ENCODE assay signal across 1 cellular context in the genomic region with DNA sequence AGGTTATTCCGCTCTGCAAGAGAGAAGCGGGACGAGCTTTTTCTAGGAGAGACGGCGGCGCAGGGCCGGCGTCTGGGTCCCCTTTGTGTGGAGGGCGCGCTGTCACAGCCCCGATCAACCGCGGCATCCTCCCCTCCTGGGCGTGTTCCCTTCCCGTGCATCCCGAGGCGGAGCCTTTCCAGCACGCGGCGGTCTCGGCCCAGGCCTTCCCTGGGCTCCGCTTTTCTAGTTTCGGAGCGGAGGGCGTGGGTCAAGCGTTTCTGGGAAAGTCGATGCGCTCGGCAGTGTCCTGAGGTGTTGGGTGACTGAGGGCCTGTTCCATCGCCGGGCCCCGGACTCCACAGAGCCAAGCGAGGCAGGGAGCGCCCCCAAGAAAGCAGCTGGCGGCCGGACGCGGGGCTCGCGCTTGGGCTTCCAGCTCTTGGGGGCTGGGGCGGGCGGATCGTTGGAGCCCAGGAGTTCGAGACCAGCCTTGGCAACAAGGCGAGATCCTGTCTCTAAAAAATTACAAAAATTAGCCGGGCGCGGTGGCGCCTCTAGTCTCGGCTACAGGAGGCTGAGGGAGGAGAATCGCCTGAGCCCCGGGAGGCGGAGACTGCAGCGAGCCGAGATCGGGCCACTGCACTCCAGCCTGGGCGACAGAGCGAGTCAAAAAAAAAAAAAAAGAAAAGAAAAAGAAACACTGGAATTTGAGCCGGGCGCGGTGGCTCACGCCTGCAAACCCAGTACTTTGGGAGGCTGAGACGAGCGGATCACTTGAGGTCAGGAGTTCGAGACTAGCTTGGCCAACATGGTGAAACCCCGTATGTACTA.
TF ChIP-seq lines count a peak whose summit lies in the region.

No MANE protein-coding gene starts in this region.

TF ChIP-seq in K562, 482 proteins besides CTCF, POLR2A, EP300 and RAD21 (continued from another document and continues in another):
- TF ChIP-seq, protein P1, sequence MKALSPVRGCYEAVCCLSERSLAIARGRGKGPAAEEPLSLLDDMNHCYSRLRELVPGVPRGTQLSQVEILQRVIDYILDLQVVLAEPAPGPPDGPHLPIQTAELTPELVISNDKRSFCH (CRISPR knock-in tag; IDR thresholded peaks at IDR 0.05) = no peak
- TF ChIP-seq, protein P1 (tag; IDR thresholded peaks at IDR 0.05) = 0 out of 2 replicates have a peak, but pooled peaks have one; percentile 16
- TF ChIP-seq, protein P2, sequence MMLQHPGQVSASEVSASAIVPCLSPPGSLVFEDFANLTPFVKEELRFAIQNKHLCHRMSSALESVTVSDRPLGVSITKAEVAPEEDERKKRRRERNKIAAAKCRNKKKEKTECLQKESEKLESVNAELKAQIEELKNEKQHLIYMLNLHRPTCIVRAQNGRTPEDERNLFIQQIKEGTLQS (IDR thresholded peaks at IDR 0.05) = no peak
- TF ChIP-seq, protein P2 (CRISPR knock-in tag; conservative IDR thresholded peaks at IDR 0.05) = 0 out of 2 replicates have a peak, but pooled peaks have one; percentile 42
- TF ChIP-seq TEAD1 (CRISPR knock-in tag; IDR thresholded peaks at IDR 0.05) (no peak), SP1 (CRISPR knock-in tag; IDR thresholded peaks at IDR 0.05) (no peak), NFRKB (IDR thresholded peaks at IDR 0.05; ENCODE audit: low read depth) (0 out of 2 replicates have a peak, but pooled peaks have one; percentile 65), TBP (optimal IDR thresholded peaks at IDR 0.05; ENCODE audit: low read depth, low read length) (peak; percentile 5), ZBTB1 (CRISPR knock-in tag; IDR thresholded peaks at IDR 0.05; ENCODE audit: borderline replicate concordance, low read depth) (peak; percentile 45; the same call in 1 of the 2 replicates), ZNF23 (CRISPR knock-in tag; IDR thresholded peaks at IDR 0.05) (no peak), ASH1L (IDR thresholded peaks at IDR 0.05; ENCODE audit: borderline replicate concordance, low read depth, partially characterized antibody) (no peak), TEAD4 (IDR thresholded peaks at IDR 0.05; ENCODE audit: low read length) (no peak), TEAD4 (CRISPR knock-in tag; IDR thresholded peaks at IDR 0.05; ENCODE audit: borderline replicate concordance) (peak; percentile 90; the same call in 1 of the 2 replicates), ZFP1 (CRISPR knock-in tag; IDR thresholded peaks at IDR 0.05) (no peak), CXXC5 (CRISPR knock-in tag; IDR thresholded peaks at IDR 0.05) (peak; percentile 78), JUN (IDR thresholded peaks at IDR 0.05; ENCODE audit: borderline replicate concordance, low read depth, low read length) (0 out of 2 replicates have a peak, but pooled peaks have one; percentile 4), JUN (CRISPR knock-in tag; IDR thresholded peaks at IDR 0.05; ENCODE audit: borderline replicate concordance) (no peak), HDAC2 (IDR thresholded peaks at IDR 0.05) (peak; percentile 43; the same call in 1 of the 2 replicates), ZFPM2 (CRISPR knock-in tag; IDR thresholded peaks at IDR 0.05) (peak; percentile 67; the same call in 1 of the 2 replicates), RBFOX2 (IDR thresholded peaks at IDR 0.05; ENCODE audit: low read depth, low read length) (peak; percentile 78), L3MBTL2 (IDR thresholded peaks at IDR 0.05) (peak; percentile 98), FOSL1 (tag; conservative IDR thresholded peaks at IDR 0.05) (0 out of 2 replicates have a peak, but pooled peaks have one; percentile 11), CBX3 (IDR thresholded peaks at IDR 0.05; ENCODE audit: borderline replicate concordance in 1 of 2, low read length in 2 of 2) (no peak)
- TF ChIP-seq, protein P3, sequence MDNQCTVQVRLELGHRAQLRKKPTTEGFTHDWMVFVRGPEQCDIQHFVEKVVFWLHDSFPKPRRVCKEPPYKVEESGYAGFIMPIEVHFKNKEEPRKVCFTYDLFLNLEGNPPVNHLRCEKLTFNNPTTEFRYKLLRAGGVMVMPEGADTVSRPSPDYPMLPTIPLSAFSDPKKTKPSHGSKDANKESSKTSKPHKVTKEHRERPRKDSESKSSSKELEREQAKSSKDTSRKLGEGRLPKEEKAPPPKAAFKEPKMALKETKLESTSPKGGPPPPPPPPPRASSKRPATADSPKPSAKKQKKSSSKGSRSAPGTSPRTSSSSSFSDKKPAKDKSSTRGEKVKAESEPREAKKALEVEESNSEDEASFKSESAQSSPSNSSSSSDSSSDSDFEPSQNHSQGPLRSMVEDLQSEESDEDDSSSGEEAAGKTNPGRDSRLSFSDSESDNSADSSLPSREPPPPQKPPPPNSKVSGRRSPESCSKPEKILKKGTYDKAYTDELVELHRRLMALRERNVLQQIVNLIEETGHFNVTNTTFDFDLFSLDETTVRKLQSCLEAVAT (IDR thresholded peaks at IDR 0.05) = no peak
- TF ChIP-seq, protein P4, sequence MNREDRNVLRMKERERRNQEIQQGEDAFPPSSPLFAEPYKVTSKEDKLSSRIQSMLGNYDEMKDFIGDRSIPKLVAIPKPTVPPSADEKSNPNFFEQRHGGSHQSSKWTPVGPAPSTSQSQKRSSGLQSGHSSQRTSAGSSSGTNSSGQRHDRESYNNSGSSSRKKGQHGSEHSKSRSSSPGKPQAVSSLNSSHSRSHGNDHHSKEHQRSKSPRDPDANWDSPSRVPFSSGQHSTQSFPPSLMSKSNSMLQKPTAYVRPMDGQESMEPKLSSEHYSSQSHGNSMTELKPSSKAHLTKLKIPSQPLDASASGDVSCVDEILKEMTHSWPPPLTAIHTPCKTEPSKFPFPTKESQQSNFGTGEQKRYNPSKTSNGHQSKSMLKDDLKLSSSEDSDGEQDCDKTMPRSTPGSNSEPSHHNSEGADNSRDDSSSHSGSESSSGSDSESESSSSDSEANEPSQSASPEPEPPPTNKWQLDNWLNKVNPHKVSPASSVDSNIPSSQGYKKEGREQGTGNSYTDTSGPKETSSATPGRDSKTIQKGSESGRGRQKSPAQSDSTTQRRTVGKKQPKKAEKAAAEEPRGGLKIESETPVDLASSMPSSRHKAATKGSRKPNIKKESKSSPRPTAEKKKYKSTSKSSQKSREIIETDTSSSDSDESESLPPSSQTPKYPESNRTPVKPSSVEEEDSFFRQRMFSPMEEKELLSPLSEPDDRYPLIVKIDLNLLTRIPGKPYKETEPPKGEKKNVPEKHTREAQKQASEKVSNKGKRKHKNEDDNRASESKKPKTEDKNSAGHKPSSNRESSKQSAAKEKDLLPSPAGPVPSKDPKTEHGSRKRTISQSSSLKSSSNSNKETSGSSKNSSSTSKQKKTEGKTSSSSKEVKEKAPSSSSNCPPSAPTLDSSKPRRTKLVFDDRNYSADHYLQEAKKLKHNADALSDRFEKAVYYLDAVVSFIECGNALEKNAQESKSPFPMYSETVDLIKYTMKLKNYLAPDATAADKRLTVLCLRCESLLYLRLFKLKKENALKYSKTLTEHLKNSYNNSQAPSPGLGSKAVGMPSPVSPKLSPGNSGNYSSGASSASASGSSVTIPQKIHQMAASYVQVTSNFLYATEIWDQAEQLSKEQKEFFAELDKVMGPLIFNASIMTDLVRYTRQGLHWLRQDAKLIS (CRISPR knock-in tag; IDR thresholded peaks at IDR 0.05) = 0 out of 2 replicates have a peak, but pooled peaks have one; percentile 57
- TF ChIP-seq, protein P5, sequence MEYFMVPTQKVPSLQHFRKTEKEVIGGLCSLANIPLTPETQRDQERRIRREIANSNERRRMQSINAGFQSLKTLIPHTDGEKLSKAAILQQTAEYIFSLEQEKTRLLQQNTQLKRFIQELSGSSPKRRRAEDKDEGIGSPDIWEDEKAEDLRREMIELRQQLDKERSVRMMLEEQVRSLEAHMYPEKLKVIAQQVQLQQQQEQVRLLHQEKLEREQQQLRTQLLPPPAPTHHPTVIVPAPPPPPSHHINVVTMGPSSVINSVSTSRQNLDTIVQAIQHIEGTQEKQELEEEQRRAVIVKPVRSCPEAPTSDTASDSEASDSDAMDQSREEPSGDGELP (CRISPR knock-in tag; IDR thresholded peaks at IDR 0.05; ENCODE audit: borderline replicate concordance) = peak; percentile 35
- TF ChIP-seq, protein P6, sequence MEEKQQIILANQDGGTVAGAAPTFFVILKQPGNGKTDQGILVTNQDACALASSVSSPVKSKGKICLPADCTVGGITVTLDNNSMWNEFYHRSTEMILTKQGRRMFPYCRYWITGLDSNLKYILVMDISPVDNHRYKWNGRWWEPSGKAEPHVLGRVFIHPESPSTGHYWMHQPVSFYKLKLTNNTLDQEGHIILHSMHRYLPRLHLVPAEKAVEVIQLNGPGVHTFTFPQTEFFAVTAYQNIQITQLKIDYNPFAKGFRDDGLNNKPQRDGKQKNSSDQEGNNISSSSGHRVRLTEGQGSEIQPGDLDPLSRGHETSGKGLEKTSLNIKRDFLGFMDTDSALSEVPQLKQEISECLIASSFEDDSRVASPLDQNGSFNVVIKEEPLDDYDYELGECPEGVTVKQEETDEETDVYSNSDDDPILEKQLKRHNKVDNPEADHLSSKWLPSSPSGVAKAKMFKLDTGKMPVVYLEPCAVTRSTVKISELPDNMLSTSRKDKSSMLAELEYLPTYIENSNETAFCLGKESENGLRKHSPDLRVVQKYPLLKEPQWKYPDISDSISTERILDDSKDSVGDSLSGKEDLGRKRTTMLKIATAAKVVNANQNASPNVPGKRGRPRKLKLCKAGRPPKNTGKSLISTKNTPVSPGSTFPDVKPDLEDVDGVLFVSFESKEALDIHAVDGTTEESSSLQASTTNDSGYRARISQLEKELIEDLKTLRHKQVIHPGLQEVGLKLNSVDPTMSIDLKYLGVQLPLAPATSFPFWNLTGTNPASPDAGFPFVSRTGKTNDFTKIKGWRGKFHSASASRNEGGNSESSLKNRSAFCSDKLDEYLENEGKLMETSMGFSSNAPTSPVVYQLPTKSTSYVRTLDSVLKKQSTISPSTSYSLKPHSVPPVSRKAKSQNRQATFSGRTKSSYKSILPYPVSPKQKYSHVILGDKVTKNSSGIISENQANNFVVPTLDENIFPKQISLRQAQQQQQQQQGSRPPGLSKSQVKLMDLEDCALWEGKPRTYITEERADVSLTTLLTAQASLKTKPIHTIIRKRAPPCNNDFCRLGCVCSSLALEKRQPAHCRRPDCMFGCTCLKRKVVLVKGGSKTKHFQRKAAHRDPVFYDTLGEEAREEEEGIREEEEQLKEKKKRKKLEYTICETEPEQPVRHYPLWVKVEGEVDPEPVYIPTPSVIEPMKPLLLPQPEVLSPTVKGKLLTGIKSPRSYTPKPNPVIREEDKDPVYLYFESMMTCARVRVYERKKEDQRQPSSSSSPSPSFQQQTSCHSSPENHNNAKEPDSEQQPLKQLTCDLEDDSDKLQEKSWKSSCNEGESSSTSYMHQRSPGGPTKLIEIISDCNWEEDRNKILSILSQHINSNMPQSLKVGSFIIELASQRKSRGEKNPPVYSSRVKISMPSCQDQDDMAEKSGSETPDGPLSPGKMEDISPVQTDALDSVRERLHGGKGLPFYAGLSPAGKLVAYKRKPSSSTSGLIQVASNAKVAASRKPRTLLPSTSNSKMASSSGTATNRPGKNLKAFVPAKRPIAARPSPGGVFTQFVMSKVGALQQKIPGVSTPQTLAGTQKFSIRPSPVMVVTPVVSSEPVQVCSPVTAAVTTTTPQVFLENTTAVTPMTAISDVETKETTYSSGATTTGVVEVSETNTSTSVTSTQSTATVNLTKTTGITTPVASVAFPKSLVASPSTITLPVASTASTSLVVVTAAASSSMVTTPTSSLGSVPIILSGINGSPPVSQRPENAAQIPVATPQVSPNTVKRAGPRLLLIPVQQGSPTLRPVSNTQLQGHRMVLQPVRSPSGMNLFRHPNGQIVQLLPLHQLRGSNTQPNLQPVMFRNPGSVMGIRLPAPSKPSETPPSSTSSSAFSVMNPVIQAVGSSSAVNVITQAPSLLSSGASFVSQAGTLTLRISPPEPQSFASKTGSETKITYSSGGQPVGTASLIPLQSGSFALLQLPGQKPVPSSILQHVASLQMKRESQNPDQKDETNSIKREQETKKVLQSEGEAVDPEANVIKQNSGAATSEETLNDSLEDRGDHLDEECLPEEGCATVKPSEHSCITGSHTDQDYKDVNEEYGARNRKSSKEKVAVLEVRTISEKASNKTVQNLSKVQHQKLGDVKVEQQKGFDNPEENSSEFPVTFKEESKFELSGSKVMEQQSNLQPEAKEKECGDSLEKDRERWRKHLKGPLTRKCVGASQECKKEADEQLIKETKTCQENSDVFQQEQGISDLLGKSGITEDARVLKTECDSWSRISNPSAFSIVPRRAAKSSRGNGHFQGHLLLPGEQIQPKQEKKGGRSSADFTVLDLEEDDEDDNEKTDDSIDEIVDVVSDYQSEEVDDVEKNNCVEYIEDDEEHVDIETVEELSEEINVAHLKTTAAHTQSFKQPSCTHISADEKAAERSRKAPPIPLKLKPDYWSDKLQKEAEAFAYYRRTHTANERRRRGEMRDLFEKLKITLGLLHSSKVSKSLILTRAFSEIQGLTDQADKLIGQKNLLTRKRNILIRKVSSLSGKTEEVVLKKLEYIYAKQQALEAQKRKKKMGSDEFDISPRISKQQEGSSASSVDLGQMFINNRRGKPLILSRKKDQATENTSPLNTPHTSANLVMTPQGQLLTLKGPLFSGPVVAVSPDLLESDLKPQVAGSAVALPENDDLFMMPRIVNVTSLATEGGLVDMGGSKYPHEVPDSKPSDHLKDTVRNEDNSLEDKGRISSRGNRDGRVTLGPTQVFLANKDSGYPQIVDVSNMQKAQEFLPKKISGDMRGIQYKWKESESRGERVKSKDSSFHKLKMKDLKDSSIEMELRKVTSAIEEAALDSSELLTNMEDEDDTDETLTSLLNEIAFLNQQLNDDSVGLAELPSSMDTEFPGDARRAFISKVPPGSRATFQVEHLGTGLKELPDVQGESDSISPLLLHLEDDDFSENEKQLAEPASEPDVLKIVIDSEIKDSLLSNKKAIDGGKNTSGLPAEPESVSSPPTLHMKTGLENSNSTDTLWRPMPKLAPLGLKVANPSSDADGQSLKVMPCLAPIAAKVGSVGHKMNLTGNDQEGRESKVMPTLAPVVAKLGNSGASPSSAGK (IDR thresholded peaks at IDR 0.05) = peak; percentile 96
- TF ChIP-seq, protein P7, sequence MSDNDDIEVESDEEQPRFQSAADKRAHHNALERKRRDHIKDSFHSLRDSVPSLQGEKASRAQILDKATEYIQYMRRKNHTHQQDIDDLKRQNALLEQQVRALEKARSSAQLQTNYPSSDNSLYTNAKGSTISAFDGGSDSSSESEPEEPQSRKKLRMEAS (CRISPR knock-in tag; IDR thresholded peaks at IDR 0.05) = peak; percentile 98
- TF ChIP-seq, protein P8, sequence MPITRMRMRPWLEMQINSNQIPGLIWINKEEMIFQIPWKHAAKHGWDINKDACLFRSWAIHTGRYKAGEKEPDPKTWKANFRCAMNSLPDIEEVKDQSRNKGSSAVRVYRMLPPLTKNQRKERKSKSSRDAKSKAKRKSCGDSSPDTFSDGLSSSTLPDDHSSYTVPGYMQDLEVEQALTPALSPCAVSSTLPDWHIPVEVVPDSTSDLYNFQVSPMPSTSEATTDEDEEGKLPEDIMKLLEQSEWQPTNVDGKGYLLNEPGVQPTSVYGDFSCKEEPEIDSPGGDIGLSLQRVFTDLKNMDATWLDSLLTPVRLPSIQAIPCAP (CRISPR knock-in tag; IDR thresholded peaks at IDR 0.05; ENCODE audit: borderline replicate concordance) = no peak
- TF ChIP-seq, protein P9, sequence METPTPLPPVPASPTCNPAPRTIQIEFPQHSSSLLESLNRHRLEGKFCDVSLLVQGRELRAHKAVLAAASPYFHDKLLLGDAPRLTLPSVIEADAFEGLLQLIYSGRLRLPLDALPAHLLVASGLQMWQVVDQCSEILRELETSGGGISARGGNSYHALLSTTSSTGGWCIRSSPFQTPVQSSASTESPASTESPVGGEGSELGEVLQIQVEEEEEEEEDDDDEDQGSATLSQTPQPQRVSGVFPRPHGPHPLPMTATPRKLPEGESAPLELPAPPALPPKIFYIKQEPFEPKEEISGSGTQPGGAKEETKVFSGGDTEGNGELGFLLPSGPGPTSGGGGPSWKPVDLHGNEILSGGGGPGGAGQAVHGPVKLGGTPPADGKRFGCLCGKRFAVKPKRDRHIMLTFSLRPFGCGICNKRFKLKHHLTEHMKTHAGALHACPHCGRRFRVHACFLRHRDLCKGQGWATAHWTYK (CRISPR knock-in tag; IDR thresholded peaks at IDR 0.05) = no peak
